12 cellular contexts compared by ENCODE assay signal in the genomic region with DNA sequence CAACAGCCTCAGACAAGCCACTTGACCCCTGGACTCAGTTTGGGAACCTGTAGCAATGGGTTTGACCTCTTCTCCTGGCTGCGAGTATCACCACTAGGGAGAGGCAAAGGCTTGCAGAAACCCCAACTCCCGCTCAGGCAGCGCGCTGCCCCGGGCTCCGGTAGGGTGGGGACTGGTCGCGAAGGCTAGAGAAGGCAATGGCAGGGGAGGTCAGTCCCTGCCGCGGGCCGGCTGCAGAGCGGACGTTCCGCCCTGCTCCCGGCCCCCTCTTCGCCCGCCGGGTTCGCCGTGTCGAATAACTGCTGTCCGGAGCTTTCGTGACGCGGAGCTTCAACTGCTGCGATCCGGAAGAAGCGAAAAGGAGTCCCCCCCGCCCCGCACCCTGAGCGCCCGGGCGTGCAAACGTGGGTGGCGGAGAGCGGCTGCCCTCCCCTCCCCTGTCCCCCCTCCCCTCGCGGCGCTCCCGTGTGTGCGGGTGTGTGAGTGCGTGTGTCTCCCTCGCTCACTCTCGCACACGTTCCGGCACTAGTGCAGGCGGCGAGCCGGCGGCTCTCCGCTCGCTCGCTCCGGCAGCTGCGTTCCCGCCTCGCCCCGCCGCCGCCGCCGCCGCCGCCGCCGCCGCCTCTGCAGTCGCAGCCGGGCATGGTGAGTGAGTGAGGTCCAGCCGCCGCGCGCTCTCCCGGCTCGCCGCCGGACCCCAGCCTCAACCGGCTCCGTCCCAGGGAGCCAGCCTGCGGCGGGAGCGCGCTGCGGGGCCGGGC. TPM values are rescaled to one million over a fixed set of nuclear protein-coding genes. Genes with fewer than 3 reads are reported as not detected.
DNase-seq lines count a peak whose midpoint lies in the region; ATAC-seq and TF ChIP-seq lines count a peak whose summit lies in the region.
"Had no signal": no experiment of that assay in that cellular context is flagged by ENCODE, and none has a peak within 500 bp of the region (broad histone marks: within the 10 kb centered on the region; RNA-seq: fewer than 3 reads in every experiment).

No MANE protein-coding gene starts in this region.

- intact Hi-C loops in esophagus muscularis mucosa (cut with DNase I): no loop called here

- peak overlapping the region; percentile 55 for H3K4me3 ChIP-seq in HUES48 (ENCODE audit: low read depth, low read length)
- peak overlapping the region; percentile 43 to 59 (median 50) for H3K4me3 ChIP-seq in esophagus muscularis mucosa
- H3K4me3 ChIP-seq in mesenchymal stem cell (ENCODE audit: insufficient read depth in 1 of 2, low read depth in 1 of 2, low read length in 2 of 2): peak overlapping the region in 1 of 2 experiments; percentile 29

- no peak overlapping the region for H3K14ac ChIP-seq in mesenchymal stem cell (ENCODE audit: low read length in 2 of 2)

- no peak overlapping the region for H4K91ac ChIP-seq in mesenchymal stem cell (ENCODE audit: low read length)

- no peak overlapping the region for H3K4me3 Mint-ChIP-seq in activated naive CD4-positive, alpha-beta T cell treated with anti-CD3 and anti-CD28 coated beads, Interleukin-2, amount 10 ng/mL, durations not matched to agents 7 days and 5 days
- H3K4me3 Mint-ChIP-seq in T-helper 2 cell treated with Interferon-gamma antibody and Interleukin-4, amounts not matched to agents 5 μg/mL and 100 μg/mL, for 36 hours: no peak overlapping the region
- H3K4me3 Mint-ChIP-seq: activated CD4-positive, alpha-beta memory T cell treated with anti-CD3 and anti-CD28 coated beads for 36 hours had no signal

- H3K9me3 Mint-ChIP-seq in activated naive CD4-positive, alpha-beta T cell treated with anti-CD3 and anti-CD28 coated beads, Interleukin-2, amount 10 ng/mL, durations not matched to agents 7 days and 5 days: no peaks in the 10 kb centered on the region
- no peaks in the 10 kb centered on the region for H3K9me3 Mint-ChIP-seq in T-helper 2 cell treated with Interferon-gamma antibody and Interleukin-4, amounts not matched to agents 5 μg/mL and 100 μg/mL, for 36 hours
- H3K9me3 Mint-ChIP-seq: activated CD4-positive, alpha-beta memory T cell treated with anti-CD3 and anti-CD28 coated beads for 36 hours had no signal

- 0% methylated on average over 13 of the region's 85 CpGs for WGBS in esophagus muscularis mucosa
- 1% methylated on average over 44 of the region's 85 CpGs for WGBS in mesenchymal stem cell

- no peak for DNase-seq in esophagus muscularis mucosa (ENCODE audit: extremely low spot score)
- no peak for DNase-seq in mesenchymal stem cell
- DNase-seq in substantia nigra (lab: John Stamatoyannopoulos, UW): peak in 26 of 49 donors; percentile 4 to 60 (median 32)
- DNase-seq in activated naive CD4-positive, alpha-beta T cell treated with anti-CD3 and anti-CD28 coated beads, Interleukin-2, amount 10 ng/mL, durations not matched to agents 7 days and 5 days: no peak
- no peak for DNase-seq in T-helper 2 cell treated with Interferon-gamma antibody and Interleukin-4, amounts not matched to agents 5 μg/mL and 100 μg/mL, for 36 hours (ENCODE audit: low spot score)
- DNase-seq: activated CD4-positive, alpha-beta memory T cell treated with anti-CD3 and anti-CD28 coated beads for 36 hours; DMS79; NCI-H1694 treated with DMSO at 0.1 percent for 48 hours; SHP77 treated with DMSO at 0.1 percent for 48 hours had no signal

- no peak overlapping the region for H2BK12ac ChIP-seq in mesenchymal stem cell (ENCODE audit: low read length in 2 of 2)

- CTCF ChIA-PET in activated naive CD4-positive, alpha-beta T cell treated with anti-CD3 and anti-CD28 coated beads, Interleukin-2, amount 10 ng/mL, durations not matched to agents 7 days and 5 days (lab: Charles Lee): no interaction called here

- peaks cover 44% of the 10 kb centered on the region for H3K27me3 Mint-ChIP-seq in activated naive CD4-positive, alpha-beta T cell treated with anti-CD3 and anti-CD28 coated beads, Interleukin-2, amount 10 ng/mL, durations not matched to agents 7 days and 5 days
- H3K27me3 Mint-ChIP-seq in T-helper 2 cell treated with Interferon-gamma antibody and Interleukin-4, amounts not matched to agents 5 μg/mL and 100 μg/mL, for 36 hours (ENCODE audit: low read depth): peaks cover 33% of the 10 kb centered on the region

- no peak overlapping the region for H2AFZ ChIP-seq in mesenchymal stem cell (ENCODE audit: low read depth, low read length)

- H3K9me3 ChIP-seq in HUES48 (ENCODE audit: control insufficient read depth, insufficient read depth, low read length) (no peaks in the 10 kb centered on the region), esophagus muscularis mucosa (no peaks in the 10 kb centered on the region), mesenchymal stem cell (ENCODE audit: control insufficient read depth, low read length) (no peaks in the 10 kb centered on the region)

- H2BK15ac ChIP-seq in mesenchymal stem cell (ENCODE audit: low read depth, poor library complexity, severe bottlenecking): no peak overlapping the region

- H3K4me1 ChIP-seq in HUES48 (ENCODE audit: control insufficient read depth, insufficient read depth, low read length) (peaks cover 30% of the 10 kb centered on the region), esophagus muscularis mucosa (peaks cover 0 to 21% (median 15%) of the 10 kb centered on the region in 4 donors), mesenchymal stem cell (ENCODE audit: control insufficient read depth, insufficient read depth, low read depth, low read length) (peaks cover 16% of the 10 kb centered on the region)

- no peak for TF ChIP-seq POLR2A in esophagus muscularis mucosa (IDR thresholded peaks at IDR 0.05; ENCODE audit: low read depth)

- no peak overlapping the region for H3K4ac ChIP-seq in mesenchymal stem cell (ENCODE audit: low read depth in 1 of 2, low read length in 2 of 2)

- H3K27me3 ChIP-seq in HUES48 (ENCODE audit: control insufficient read depth, insufficient read depth, low read length): peaks cover 73% of the 10 kb centered on the region
- H3K27me3 ChIP-seq in esophagus muscularis mucosa: peaks cover 0 to 70% (median 8%) of the 10 kb centered on the region in 4 donors
- peaks cover 34 to 63% of the 10 kb centered on the region in 2 experiments for H3K27me3 ChIP-seq in mesenchymal stem cell (ENCODE audit: control insufficient read depth in 1 of 2, insufficient read depth in 1 of 2, low read length in 2 of 2)

- TF ChIP-seq CTCF in esophagus muscularis mucosa (IDR thresholded peaks at IDR 0.05): no peak

- no peaks in the 10 kb centered on the region for H3K4me1 Mint-ChIP-seq in activated naive CD4-positive, alpha-beta T cell treated with anti-CD3 and anti-CD28 coated beads, Interleukin-2, amount 10 ng/mL, durations not matched to agents 7 days and 5 days
- H3K4me1 Mint-ChIP-seq in T-helper 2 cell treated with Interferon-gamma antibody and Interleukin-4, amounts not matched to agents 5 μg/mL and 100 μg/mL, for 36 hours (ENCODE audit: low read depth): no peaks in the 10 kb centered on the region

- H3K27ac Mint-ChIP-seq in activated naive CD4-positive, alpha-beta T cell treated with anti-CD3 and anti-CD28 coated beads, Interleukin-2, amount 10 ng/mL, durations not matched to agents 7 days and 5 days: no peak overlapping the region
- H3K27ac Mint-ChIP-seq in T-helper 2 cell treated with Interferon-gamma antibody and Interleukin-4, amounts not matched to agents 5 μg/mL and 100 μg/mL, for 36 hours: no peak overlapping the region
- H3K27ac Mint-ChIP-seq: activated CD4-positive, alpha-beta memory T cell treated with anti-CD3 and anti-CD28 coated beads for 36 hours had no signal

- H2BK120ac ChIP-seq in mesenchymal stem cell (ENCODE audit: low read depth, low read length): no peak overlapping the region

- no peak overlapping the region for H3K27ac ChIP-seq in HUES48 (ENCODE audit: low read depth, low read length)
- peak overlapping the region in 3 of 4 donors; percentile 9 to 37 (median 26) for H3K27ac ChIP-seq in esophagus muscularis mucosa (replicated peaks in 1 of 4)
- H3K27ac ChIP-seq in mesenchymal stem cell (ENCODE audit: low read length, poor library complexity, severe bottlenecking): no peak overlapping the region
- no peak overlapping the region for H3K27ac ChIP-seq in substantia nigra (ENCODE audit: low read depth, low read length, poor library complexity, severe bottlenecking)

- H3K9ac ChIP-seq in HUES48 (ENCODE audit: low read depth, low read length): no peak overlapping the region
- H3K9ac ChIP-seq in mesenchymal stem cell (ENCODE audit: low read length): no peak overlapping the region

- H3K4me2 ChIP-seq in mesenchymal stem cell (ENCODE audit: low read length, poor library complexity, severe bottlenecking): peak overlapping the region; percentile 35

- no peaks in the 10 kb centered on the region for H3K79me1 ChIP-seq in mesenchymal stem cell (replicated peaks; ENCODE audit: low read length, poor library complexity, severe bottlenecking)

- H3K23ac ChIP-seq in mesenchymal stem cell (ENCODE audit: low read length in 2 of 2): no peak overlapping the region

- H2BK5ac ChIP-seq in mesenchymal stem cell (ENCODE audit: low read depth, low read length, poor library complexity, severe bottlenecking): no peak overlapping the region

- TF ChIP-seq EP300 in esophagus muscularis mucosa (IDR thresholded peaks at IDR 0.05): no peak

- H2AK5ac ChIP-seq in mesenchymal stem cell (ENCODE audit: low read length, severe bottlenecking): no peak overlapping the region

- H3K36me3 ChIP-seq in HUES48 (ENCODE audit: control insufficient read depth, insufficient read depth, low read length): no peaks in the 10 kb centered on the region
- no peaks in the 10 kb centered on the region for H3K36me3 ChIP-seq in esophagus muscularis mucosa
- peaks cover 0 to 3% of the 10 kb centered on the region in 2 experiments for H3K36me3 ChIP-seq in mesenchymal stem cell (ENCODE audit: control insufficient read depth in 1 of 2, insufficient read depth in 2 of 2, low read depth in 1 of 2, low read length in 2 of 2)

- no peak overlapping the region for H4K8ac ChIP-seq in mesenchymal stem cell (ENCODE audit: low read length)

- H3K18ac ChIP-seq in mesenchymal stem cell (ENCODE audit: low read depth in 1 of 2, low read length in 2 of 2): no peak overlapping the region

- H3K36me3 Mint-ChIP-seq in activated naive CD4-positive, alpha-beta T cell treated with anti-CD3 and anti-CD28 coated beads, Interleukin-2, amount 10 ng/mL, durations not matched to agents 7 days and 5 days: no peaks in the 10 kb centered on the region
- H3K36me3 Mint-ChIP-seq in T-helper 2 cell treated with Interferon-gamma antibody and Interleukin-4, amounts not matched to agents 5 μg/mL and 100 μg/mL, for 36 hours (ENCODE audit: low read depth): no peaks in the 10 kb centered on the region

- ATAC-seq in GM21529 (IDR thresholded peaks at IDR 0.05; ENCODE audit: unreplicated experiment) (no peak), GM18858 (IDR thresholded peaks at IDR 0.05; ENCODE audit: unreplicated experiment) (no peak)

RNA-seq across cellular contexts. Expression of gene SHISA6, which starts 0.8 kb away (rescaled TPM):
- 1 to 10 TPM in 3 of 4 donors, under 1 TPM in 1; 0.83 to 1.7 (median 1.4) TPM for total RNA-seq in esophagus muscularis mucosa
- polyA plus RNA-seq in mesenchymal stem cell (2013, experiment 1 of 2): not detected
- polyA plus RNA-seq in mesenchymal stem cell (2013, experiment 2 of 2): not detected
- total RNA-seq: activated CD4-positive, alpha-beta memory T cell treated with anti-CD3 and anti-CD28 coated beads for 36 hours had no signal

Comparison
In these comparisons a context has a peak if more than half of its experiments do, and no peak if none do; other contexts are left out.
1. H3K27ac ChIP-seq: peak in esophagus muscularis mucosa (3 of 4); none in HUES48 (single experiment), mesenchymal stem cell (single experiment) and substantia nigra (single experiment).
2. DNase-seq: peak in substantia nigra (26 of 49); none in esophagus muscularis mucosa (single experiment), mesenchymal stem cell (single experiment), activated naive CD4-positive, alpha-beta T cell treated with anti-CD3 and anti-CD28 coated beads, Interleukin-2, amount 10 ng/mL, durations not matched to agents 7 days and 5 days (single experiment) and T-helper 2 cell treated with Interferon-gamma antibody and Interleukin-4, amounts not matched to agents 5 μg/mL and 100 μg/mL, for 36 hours (single experiment).